In genomic region chr9:131530546-131530929, GRCh38 we compare ENCODE assay signal across 9 cellular contexts. TPM values are rescaled to one million over a fixed set of nuclear protein-coding genes. Genes with fewer than 3 reads are reported as not detected.
DNase-seq lines count a peak whose midpoint lies in the region; ATAC-seq and TF ChIP-seq lines count a peak whose summit lies in the region.
"Had no signal": no experiment of that assay in that cellular context is flagged by ENCODE, and none has a peak within 500 bp of the region (broad histone marks: within the 10 kb centered on the region; RNA-seq: fewer than 3 reads in every experiment).

No MANE protein-coding gene starts in this region.

- H2BK12ac ChIP-seq in mesenchymal stem cell (ENCODE audit: low read length in 2 of 2): no peak overlapping the region

- DNase-seq in AG08395 (ENCODE audit: low spot score) (peak; percentile 57), PC-3 (peak; percentile 33), mesenchymal stem cell (peak; percentile 67), upper lobe of right lung (peak; percentile 75), NCI-H128 (lab: John Stamatoyannopoulos, UW; ENCODE audit: unreplicated experiment) (no peak)

- H3K27ac ChIP-seq in PC-3 (ENCODE audit: low read length): no peak overlapping the region
- no peak overlapping the region for H3K27ac ChIP-seq in mesenchymal stem cell (ENCODE audit: low read length, poor library complexity, severe bottlenecking)
- H3K27ac ChIP-seq in upper lobe of right lung: peak overlapping the region; percentile 88

- H3K4me2 ChIP-seq in PC-3 (ENCODE audit: low read length): peak overlapping the region; percentile 91
- peak overlapping the region; percentile 88 for H3K4me2 ChIP-seq in mesenchymal stem cell (ENCODE audit: low read length, poor library complexity, severe bottlenecking)

- peaks cover 23% of the 10 kb centered on the region for H3K79me1 ChIP-seq in mesenchymal stem cell (replicated peaks; ENCODE audit: low read length, poor library complexity, severe bottlenecking)

- peaks cover 9% of the 10 kb centered on the region for H3K27me3 Mint-ChIP-seq in dendritic cell treated with granulocyte-macrophage colony-stimulating factor and Interleukin-4, amounts not matched to agents 40 ng/mL and 50 ng/mL, for 4 days

- peak overlapping the region; percentile 86 for H2BK120ac ChIP-seq in mesenchymal stem cell (ENCODE audit: low read depth, low read length)

- peak overlapping the region in 1 of 2 experiments; percentile 61 for H3K14ac ChIP-seq in mesenchymal stem cell (ENCODE audit: low read length in 2 of 2)

- H2BK15ac ChIP-seq in mesenchymal stem cell (ENCODE audit: low read depth, poor library complexity, severe bottlenecking): no peak overlapping the region

- TF ChIP-seq CTCF in GM12872 (IDR thresholded peaks at IDR 0.05; ENCODE audit: insufficient read depth, low read depth, low read length) (0 out of 3 replicates have a peak, but pooled peaks have one; percentile 7), PC-3 (conservative IDR thresholded peaks at IDR 0.05; ENCODE audit: low read depth, low read length) (0 out of 2 replicates have a peak, but pooled peaks have one; percentile 14), upper lobe of right lung (IDR thresholded peaks at IDR 0.05) (peak; percentile 23)

- H2AFZ ChIP-seq in PC-3 (ENCODE audit: low read length): peak overlapping the region; percentile 65; the same call in 1 of the 2 replicates
- H2AFZ ChIP-seq in mesenchymal stem cell (ENCODE audit: low read depth, low read length): peak overlapping the region; percentile 72

- H4K91ac ChIP-seq in mesenchymal stem cell (ENCODE audit: low read length): no peak overlapping the region

- H3K36me3 ChIP-seq in PC-3 (ENCODE audit: low read depth, low read length) (no peaks in the 10 kb centered on the region; the same call in 1 of the 2 replicates), mesenchymal stem cell (ENCODE audit: control insufficient read depth in 1 of 2, insufficient read depth in 2 of 2, low read depth in 1 of 2, low read length in 2 of 2) (peaks cover 40 to 41% of the 10 kb centered on the region in 2 experiments), upper lobe of right lung (peaks cover 35% of the 10 kb centered on the region)

- H3K36me3 Mint-ChIP-seq in dendritic cell treated with granulocyte-macrophage colony-stimulating factor and Interleukin-4, amounts not matched to agents 40 ng/mL and 50 ng/mL, for 4 days (ENCODE audit: low read depth): no peaks in the 10 kb centered on the region

- 2% methylated on average over 28 of the region's 31 CpGs for WGBS in mesenchymal stem cell

- H3K18ac ChIP-seq in mesenchymal stem cell (ENCODE audit: low read depth in 1 of 2, low read length in 2 of 2): peak overlapping the region; percentile 77 to 92

- H4K8ac ChIP-seq in mesenchymal stem cell (ENCODE audit: low read length): peak overlapping the region; percentile 88

- no TSS peak for BruUV-seq in PC-3 (replicated peaks; lab: Mats Ljungman, UMichigan)

- H4K20me1 ChIP-seq in PC-3 (ENCODE audit: low read length): no peaks in the 10 kb centered on the region

- H3K4me1 ChIP-seq in PC-3 (ENCODE audit: insufficient read depth, low read length): peaks cover 7% of the 10 kb centered on the region; the same call in 1 of the 2 replicates
- peaks cover 16% of the 10 kb centered on the region for H3K4me1 ChIP-seq in mesenchymal stem cell (ENCODE audit: control insufficient read depth, insufficient read depth, low read depth, low read length)
- peaks cover 12% of the 10 kb centered on the region for H3K4me1 ChIP-seq in upper lobe of right lung

- H3K9me3 Mint-ChIP-seq in dendritic cell treated with granulocyte-macrophage colony-stimulating factor and Interleukin-4, amounts not matched to agents 40 ng/mL and 50 ng/mL, for 4 days: no peaks in the 10 kb centered on the region

- H3K9me3 ChIP-seq in PC-3 (ENCODE audit: low read length) (no peaks in the 10 kb centered on the region), mesenchymal stem cell (ENCODE audit: control insufficient read depth, low read length) (no peaks in the 10 kb centered on the region), upper lobe of right lung (no peaks in the 10 kb centered on the region)

- no peaks in the 10 kb centered on the region for H3F3A ChIP-seq in PC-3 (ENCODE audit: low read length, unreplicated experiment)

- H3K27ac Mint-ChIP-seq in dendritic cell treated with granulocyte-macrophage colony-stimulating factor and Interleukin-4, amounts not matched to agents 40 ng/mL and 50 ng/mL, for 4 days: peak overlapping the region; percentile 65

- H3K4me3 Mint-ChIP-seq in dendritic cell treated with granulocyte-macrophage colony-stimulating factor and Interleukin-4, amounts not matched to agents 40 ng/mL and 50 ng/mL, for 4 days: peak overlapping the region; percentile 72

- peak overlapping the region in 1 of 2 experiments; percentile 75 for H3K4ac ChIP-seq in mesenchymal stem cell (ENCODE audit: low read depth in 1 of 2, low read length in 2 of 2)

- peaks cover 8% of the 10 kb centered on the region for H3K79me2 ChIP-seq in PC-3 (ENCODE audit: low read length)

- H3K9me2 ChIP-seq in PC-3 (replicated peaks; ENCODE audit: low read length): no peaks in the 10 kb centered on the region

- intact Hi-C loops in PC-3 (cut with micrococcal nuclease) (no loop called here), upper lobe of right lung (cut with DNase I) (no loop called here)
- intact Hi-C loops in dendritic cell treated with granulocyte-macrophage colony-stimulating factor and Interleukin-4, amounts not matched to agents 40 ng/mL and 50 ng/mL, for 4 days (cut with micrococcal nuclease): no loop called here

- H3K4me3 ChIP-seq in PC-3 (ENCODE audit: low read length): peak overlapping the region; percentile 76
- peak overlapping the region; percentile 94 to 97 for H3K4me3 ChIP-seq in mesenchymal stem cell (ENCODE audit: insufficient read depth in 1 of 2, low read depth in 1 of 2, low read length in 2 of 2)
- peak overlapping the region; percentile 95 for H3K4me3 ChIP-seq in upper lobe of right lung

- H3K9ac ChIP-seq in PC-3 (ENCODE audit: low read length) (peak overlapping the region; percentile 74), mesenchymal stem cell (ENCODE audit: low read length) (peak overlapping the region; percentile 92)

- no peak overlapping the region for H3K23ac ChIP-seq in mesenchymal stem cell (ENCODE audit: low read length in 2 of 2)

- ATAC-seq in HG02885 (IDR thresholded peaks at IDR 0.05; ENCODE audit: poor library complexity, unreplicated experiment) (peak; percentile 27), PC-3 (peak; percentile 59), upper lobe of right lung (peak; percentile 23)

- no peak overlapping the region for H2BK5ac ChIP-seq in mesenchymal stem cell (ENCODE audit: low read depth, low read length, poor library complexity, severe bottlenecking)

- H3K4me1 Mint-ChIP-seq in dendritic cell treated with granulocyte-macrophage colony-stimulating factor and Interleukin-4, amounts not matched to agents 40 ng/mL and 50 ng/mL, for 4 days (ENCODE audit: low read depth): peaks cover 22% of the 10 kb centered on the region

- CTCF ChIA-PET in PC-3 (lab: Charles Lee): no interaction called here

- POLR2A ChIA-PET in PC-3 (lab: Charles Lee; ENCODE audit: unreplicated experiment): no interaction called here

- H2AK5ac ChIP-seq in mesenchymal stem cell (ENCODE audit: low read length, severe bottlenecking): no peak overlapping the region

- H3K27me3 ChIP-seq in PC-3 (ENCODE audit: low read length) (no peaks in the 10 kb centered on the region), mesenchymal stem cell (ENCODE audit: control insufficient read depth in 1 of 2, insufficient read depth in 1 of 2, low read length in 2 of 2) (peaks cover 0 to 3% of the 10 kb centered on the region in 2 experiments), upper lobe of right lung (no peaks in the 10 kb centered on the region)

RNA-seq across cellular contexts. Expression of gene UCK1, which starts 0.5 kb away (rescaled TPM):
- total RNA-seq in PC-3 (2014; rRNA removed) (28.2 and 35.1 TPM in 2 replicates), upper lobe of right lung (27.9 TPM)
- polyA plus RNA-seq in mesenchymal stem cell (2013, experiment 1 of 2): 14.0 TPM
- 14.2 TPM for polyA plus RNA-seq in mesenchymal stem cell (2013, experiment 2 of 2)

RNA-seq across cellular contexts. Expression of gene PRRT1B, which starts 14.8 kb away (rescaled TPM):
- not detected in 2 replicates for total RNA-seq in PC-3 (2014; rRNA removed)
- not detected for polyA plus RNA-seq in mesenchymal stem cell (2013, experiment 1 of 2)
- not detected for polyA plus RNA-seq in mesenchymal stem cell (2013, experiment 2 of 2)
- 3.9 TPM for total RNA-seq in upper lobe of right lung
- total RNA-seq: T-helper 1 cell treated with Interleukin-12 subunit alpha and Interleukin-12 subunit beta and Interleukin-4 antibody, amounts not matched to agents 30 ng/mL and 1 ng/mL, for 36 hours had no signal

RNA-seq across cellular contexts. Expression of gene POMT1, which starts 27.8 kb away (rescaled TPM):
- total RNA-seq in PC-3 (2014; rRNA removed) (24.1 and 30.4 TPM in 2 replicates), upper lobe of right lung (25.2 TPM)
- 21.3 TPM for polyA plus RNA-seq in mesenchymal stem cell (2013, experiment 1 of 2)
- 20.1 TPM for polyA plus RNA-seq in mesenchymal stem cell (2013, experiment 2 of 2)
